2 cellular contexts compared by ENCODE assay signal in the genomic region with DNA sequence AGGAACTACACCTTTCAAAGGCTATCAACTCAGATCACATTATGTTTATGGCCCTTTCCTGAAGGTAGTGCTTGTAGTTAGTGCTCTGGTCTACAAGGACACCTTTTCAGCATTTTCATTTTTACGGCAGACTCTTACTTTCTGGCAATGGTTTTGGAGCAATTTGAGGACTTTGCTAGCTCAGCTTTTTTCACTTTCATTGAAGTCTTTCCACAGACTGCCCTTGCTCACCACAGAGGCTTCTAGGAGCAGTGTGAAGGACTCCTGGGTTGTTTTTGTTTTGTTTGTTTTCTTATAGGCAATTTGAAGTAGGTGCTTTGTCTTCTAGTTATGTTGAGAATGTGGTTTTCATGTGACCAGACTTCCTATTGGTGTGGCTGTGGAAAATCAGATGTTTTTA.
TF ChIP-seq lines count a peak whose summit lies in the region.

No MANE protein-coding gene starts in this region.

TF ChIP-seq in A549, 52 proteins besides CTCF, POLR2A, EP300 and RAD21:
- no peak for TF ChIP-seq JUNB (IDR thresholded peaks at IDR 0.05)
- peak; percentile 74 for TF ChIP-seq MAFK (IDR thresholded peaks at IDR 0.05; ENCODE audit: partially characterized antibody)

TF ChIP-seq in H1, 55 proteins besides CTCF, POLR2A, EP300 and RAD21:
- no peak for TF ChIP-seq EGR1 (IDR thresholded peaks at IDR 0.05; ENCODE audit: borderline replicate concordance, low read depth, low read length)
- peak; percentile 34; the same call in 1 of the 2 replicates for TF ChIP-seq MAFK (IDR thresholded peaks at IDR 0.05; ENCODE audit: low read depth, low read length)
